Comparison of ENCODE assay signal across 8 cellular contexts in the genomic region with DNA sequence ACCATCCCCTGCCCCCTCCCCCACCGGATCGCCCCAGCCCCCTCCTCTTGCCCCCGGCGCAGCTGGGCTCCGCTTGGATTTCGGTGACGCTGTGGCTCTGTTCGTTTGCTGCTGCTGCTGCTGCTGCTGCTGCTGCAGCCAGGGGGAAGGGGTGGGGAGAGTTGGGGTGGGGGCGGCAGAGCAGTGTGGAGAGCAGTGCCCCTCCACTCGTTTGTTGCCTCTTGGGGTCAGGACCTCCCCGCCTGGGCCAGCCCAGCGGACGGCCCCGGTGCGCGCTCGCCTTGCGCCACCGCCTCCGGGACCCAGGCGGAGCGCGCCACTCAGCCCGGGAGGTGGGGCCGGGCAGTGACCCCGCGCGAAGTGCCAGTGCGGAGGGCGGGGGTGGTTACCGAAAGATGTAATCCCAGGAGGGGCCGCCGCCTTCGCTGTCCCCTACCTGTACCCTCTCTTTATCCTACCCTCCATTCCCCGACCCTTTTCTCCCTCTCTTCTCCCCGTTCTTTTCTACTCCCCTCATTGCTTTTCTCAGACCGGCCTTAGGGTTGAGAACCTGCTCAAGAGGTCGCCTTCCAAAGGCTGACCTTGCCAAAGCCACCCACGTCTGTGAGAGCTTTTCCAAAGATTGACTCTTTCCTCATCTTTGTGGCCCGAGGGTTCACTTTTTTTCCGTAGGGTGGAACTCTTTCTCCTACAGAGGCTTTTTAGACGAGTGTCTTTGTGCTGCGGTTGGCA.
DNase-seq lines count a peak whose midpoint lies in the region; ATAC-seq and TF ChIP-seq lines count a peak whose summit lies in the region.

No MANE protein-coding gene starts in this region.

- no peak overlapping the region for H3K27ac Mint-ChIP-seq in activated CD8-positive, alpha-beta T cell treated with anti-CD3 and anti-CD28 coated beads, Interleukin-2, amount 10 ng/mL, durations not matched to agents 7 days and 5 days
- no peak overlapping the region for H3K27ac Mint-ChIP-seq in stimulated activated naive B cell treated with anti-CD40 and anti-IgM and Interleukin-4, amounts not matched to agents 10 μg/mL and 1 μg/mL and 100 μg/mL, for 72 hours

- H3K4me1 Mint-ChIP-seq in activated CD8-positive, alpha-beta T cell treated with anti-CD3 and anti-CD28 coated beads, Interleukin-2, amount 10 ng/mL, durations not matched to agents 7 days and 5 days (ENCODE audit: low read depth): peaks cover 10% of the 10 kb centered on the region
- H3K4me1 Mint-ChIP-seq in stimulated activated naive B cell treated with anti-CD40 and anti-IgM and Interleukin-4, amounts not matched to agents 10 μg/mL and 1 μg/mL and 100 μg/mL, for 72 hours: peaks cover 2 to 9% of the 10 kb centered on the region in 2 donors

- peak overlapping the region; percentile 69 for H3K9ac ChIP-seq in iPS-18a (ENCODE audit: low read length)

- no peaks in the 10 kb centered on the region for H3K36me3 ChIP-seq in iPS-18a (ENCODE audit: control insufficient read depth, low read depth, low read length)

- peak; percentile 2 for DNase-seq in ELR (ENCODE audit: low read depth)
- DNase-seq in HEK293T (ENCODE audit: extremely low spot score): peak; percentile 19
- DNase-seq in activated CD8-positive, alpha-beta T cell treated with anti-CD3 and anti-CD28 coated beads, Interleukin-2, amount 10 ng/mL, durations not matched to agents 7 days and 5 days: no peak
- DNase-seq in stimulated activated naive B cell treated with anti-CD40 and anti-IgM and Interleukin-4, amounts not matched to agents 10 μg/mL and 1 μg/mL and 100 μg/mL, for 72 hours: no peak
- DNase-seq in RPMI8226: no peak
- DNase-seq in stimulated activated CD4-positive, alpha-beta T cell treated with anti-CD3 and anti-CD28 coated beads, Interleukin-4, amount 100 ng/mL, for 4 hours: no peak
- no peak for DNase-seq in SW 1271 (lab: John Stamatoyannopoulos, UW)

- no peaks in the 10 kb centered on the region for H3K9me3 ChIP-seq in iPS-18a (ENCODE audit: control insufficient read depth, low read depth, low read length)

- peak overlapping the region; percentile 11 for H3K27ac ChIP-seq in iPS-18a (ENCODE audit: low read length)

- no peak for ATAC-seq in activated CD8-positive, alpha-beta T cell treated with anti-CD3 and anti-CD28 coated beads, Interleukin-2, amount 10 ng/mL, durations not matched to agents 7 days and 5 days
- peak; percentile 60 to 65 for ATAC-seq in stimulated activated naive B cell treated with anti-CD40 and anti-IgM and Interleukin-4, amounts not matched to agents 10 μg/mL and 1 μg/mL and 100 μg/mL, for 72 hours (replicated peaks)

- no peaks in the 10 kb centered on the region for H3K36me3 Mint-ChIP-seq in activated CD8-positive, alpha-beta T cell treated with anti-CD3 and anti-CD28 coated beads, Interleukin-2, amount 10 ng/mL, durations not matched to agents 7 days and 5 days (ENCODE audit: low read depth)
- H3K36me3 Mint-ChIP-seq in stimulated activated naive B cell treated with anti-CD40 and anti-IgM and Interleukin-4, amounts not matched to agents 10 μg/mL and 1 μg/mL and 100 μg/mL, for 72 hours: no peaks in the 10 kb centered on the region

- CTCF ChIA-PET in HEK293T (lab: Yijun Ruan, JAX): no interaction called here
- CTCF ChIA-PET in activated CD8-positive, alpha-beta T cell treated with anti-CD3 and anti-CD28 coated beads, Interleukin-2, amount 10 ng/mL, durations not matched to agents 7 days and 5 days (lab: Charles Lee): no interaction called here

- peaks cover 18% of the 10 kb centered on the region for H3K4me1 ChIP-seq in iPS-18a (ENCODE audit: control insufficient read depth, low read depth, low read length)

- POLR2A ChIA-PET in HEK293T (lab: Yijun Ruan, JAX): interaction anchor here (0.8 to 1.6 kb wide), 2 partner anchors 188 to 382 kb away, joined by 4 to 6 read pairs; partner anchors contain the start of genes FANCL and VRK2
- POLR2A ChIA-PET in activated CD8-positive, alpha-beta T cell treated with anti-CD3 and anti-CD28 coated beads, Interleukin-2, amount 10 ng/mL, durations not matched to agents 7 days and 5 days (lab: Charles Lee): no interaction called here

- peaks cover 47% of the 10 kb centered on the region for H3K27me3 Mint-ChIP-seq in activated CD8-positive, alpha-beta T cell treated with anti-CD3 and anti-CD28 coated beads, Interleukin-2, amount 10 ng/mL, durations not matched to agents 7 days and 5 days (ENCODE audit: low read depth)
- H3K27me3 Mint-ChIP-seq in stimulated activated naive B cell treated with anti-CD40 and anti-IgM and Interleukin-4, amounts not matched to agents 10 μg/mL and 1 μg/mL and 100 μg/mL, for 72 hours: peaks cover 29 to 42% of the 10 kb centered on the region in 2 donors

- peak overlapping the region; percentile 50 for H3K4me3 Mint-ChIP-seq in activated CD8-positive, alpha-beta T cell treated with anti-CD3 and anti-CD28 coated beads, Interleukin-2, amount 10 ng/mL, durations not matched to agents 7 days and 5 days
- H3K4me3 Mint-ChIP-seq in stimulated activated naive B cell treated with anti-CD40 and anti-IgM and Interleukin-4, amounts not matched to agents 10 μg/mL and 1 μg/mL and 100 μg/mL, for 72 hours: peak overlapping the region; percentile 87

- no peaks in the 10 kb centered on the region for H3K27me3 ChIP-seq in iPS-18a (ENCODE audit: control insufficient read depth, insufficient read depth, low read length)

- no peaks in the 10 kb centered on the region for H3K9me3 Mint-ChIP-seq in activated CD8-positive, alpha-beta T cell treated with anti-CD3 and anti-CD28 coated beads, Interleukin-2, amount 10 ng/mL, durations not matched to agents 7 days and 5 days (ENCODE audit: insufficient read depth)
- H3K9me3 Mint-ChIP-seq in stimulated activated naive B cell treated with anti-CD40 and anti-IgM and Interleukin-4, amounts not matched to agents 10 μg/mL and 1 μg/mL and 100 μg/mL, for 72 hours: no peaks in the 10 kb centered on the region

- H3K4me3 ChIP-seq in iPS-18a (ENCODE audit: low read length): peak overlapping the region; percentile 68

TF ChIP-seq in HEK293T, 16 proteins besides CTCF, POLR2A, EP300 and RAD21:
- no peak for TF ChIP-seq SUZ12 (IDR thresholded peaks at IDR 0.05)
- TF ChIP-seq FOXA1 (IDR thresholded peaks at IDR 0.05): no peak
- no peak for TF ChIP-seq ARNT (IDR thresholded peaks at IDR 0.05)
- TF ChIP-seq ZNF384 (IDR thresholded peaks at IDR 0.05): no peak
- no peak for TF ChIP-seq SP1 (IDR thresholded peaks at IDR 0.05)
- TF ChIP-seq NFRKB (IDR thresholded peaks at IDR 0.05): no peak
- no peak for TF ChIP-seq FOXK2 (IDR thresholded peaks at IDR 0.05)
- TF ChIP-seq TARDBP (IDR thresholded peaks at IDR 0.05): no peak
- no peak for TF ChIP-seq L3MBTL2 (conservative IDR thresholded peaks at IDR 0.05)
- TF ChIP-seq, protein P1, sequence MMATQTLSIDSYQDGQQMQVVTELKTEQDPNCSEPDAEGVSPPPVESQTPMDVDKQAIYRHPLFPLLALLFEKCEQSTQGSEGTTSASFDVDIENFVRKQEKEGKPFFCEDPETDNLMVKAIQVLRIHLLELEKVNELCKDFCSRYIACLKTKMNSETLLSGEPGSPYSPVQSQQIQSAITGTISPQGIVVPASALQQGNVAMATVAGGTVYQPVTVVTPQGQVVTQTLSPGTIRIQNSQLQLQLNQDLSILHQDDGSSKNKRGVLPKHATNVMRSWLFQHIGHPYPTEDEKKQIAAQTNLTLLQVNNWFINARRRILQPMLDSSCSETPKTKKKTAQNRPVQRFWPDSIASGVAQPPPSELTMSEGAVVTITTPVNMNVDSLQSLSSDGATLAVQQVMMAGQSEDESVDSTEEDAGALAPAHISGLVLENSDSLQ (IDR thresholded peaks at IDR 0.05): no peak
- no peak for TF ChIP-seq BHLHE40 (IDR thresholded peaks at IDR 0.05; ENCODE audit: borderline replicate concordance)
- TF ChIP-seq ELF4 (IDR thresholded peaks at IDR 0.05): no peak
- no peak for TF ChIP-seq LEF1 (IDR thresholded peaks at IDR 0.05; ENCODE audit: borderline replicate concordance)

Comparison
In these comparisons a context has a peak if more than half of its experiments do, and no peak if none do; other contexts are left out.
1. DNase-seq: peak in ELR (single experiment) and HEK293T (single experiment); none in activated CD8-positive, alpha-beta T cell treated with anti-CD3 and anti-CD28 coated beads, Interleukin-2, amount 10 ng/mL, durations not matched to agents 7 days and 5 days (single experiment), stimulated activated naive B cell treated with anti-CD40 and anti-IgM and Interleukin-4, amounts not matched to agents 10 μg/mL and 1 μg/mL and 100 μg/mL, for 72 hours (single experiment), RPMI8226 (single experiment), stimulated activated CD4-positive, alpha-beta T cell treated with anti-CD3 and anti-CD28 coated beads, Interleukin-4, amount 100 ng/mL, for 4 hours (0 of 2) and SW 1271 (0 of 2).